In genomic region chrX:46572295-46572936, GRCh38 we compare ENCODE assay signal across 8 cellular contexts. TPM values are rescaled to one million over a fixed set of nuclear protein-coding genes. Genes with fewer than 3 reads are reported as not detected.
DNase-seq lines count a peak whose midpoint lies in the region; ATAC-seq and TF ChIP-seq lines count a peak whose summit lies in the region.

No MANE protein-coding gene starts in this region.

- H3F3A ChIP-seq in smooth muscle cell (ENCODE audit: low read depth) = no peaks in the 10 kb centered on the region

- H3K27ac ChIP-seq in left ventricle myocardium inferior (replicated peaks) (peak overlapping the region; percentile 93), right atrium auricular region (peak overlapping the region in 1 of 2 donors; percentile 90), WERI-Rb-1 (no peak overlapping the region), smooth muscle cell (ENCODE audit: low read depth) (no peak overlapping the region)

- H3K4me1 ChIP-seq in left ventricle myocardium inferior = peaks cover 15% of the 10 kb centered on the region
- peaks cover 0 to 9% of the 10 kb centered on the region in 2 donors for H3K4me1 ChIP-seq in right atrium auricular region
- H3K4me1 ChIP-seq in smooth muscle cell (ENCODE audit: low read depth) = no peaks in the 10 kb centered on the region

- H3K27me3 ChIP-seq in left ventricle myocardium inferior (ENCODE audit: low read depth) (no peaks in the 10 kb centered on the region), right atrium auricular region (no peaks in the 10 kb centered on the region), WERI-Rb-1 (ENCODE audit: insufficient read depth, low read depth, severe bottlenecking) (peaks cover 15% of the 10 kb centered on the region), smooth muscle cell (ENCODE audit: low read depth) (no peaks in the 10 kb centered on the region)

- no peak overlapping the region for H3K4me2 ChIP-seq in smooth muscle cell

- peaks cover 6% of the 10 kb centered on the region for H4K20me1 ChIP-seq in smooth muscle cell (ENCODE audit: low read depth)

- 80% methylated on average over 5 of the region's 5 CpGs for WGBS in smooth muscle cell (ENCODE audit: low lambda C conversion rate)

- H3K9me3 Mint-ChIP-seq in T-helper 2 cell treated with Interferon-gamma antibody and Interleukin-4, amounts not matched to agents 5 μg/mL and 100 μg/mL, for 36 hours = no peaks in the 10 kb centered on the region

- no peaks in the 10 kb centered on the region for H3K36me3 ChIP-seq in left ventricle myocardium inferior
- no peaks in the 10 kb centered on the region for H3K36me3 ChIP-seq in right atrium auricular region
- no peaks in the 10 kb centered on the region for H3K36me3 ChIP-seq in WERI-Rb-1
- no peaks in the 10 kb centered on the region for H3K36me3 ChIP-seq in smooth muscle cell (ENCODE audit: low read depth)

- H3K36me3 Mint-ChIP-seq in T-helper 2 cell treated with Interferon-gamma antibody and Interleukin-4, amounts not matched to agents 5 μg/mL and 100 μg/mL, for 36 hours (ENCODE audit: low read depth) = peaks cover 8% of the 10 kb centered on the region

- CTCF ChIA-PET in HEK293T (lab: Yijun Ruan, JAX) = interaction anchor here (0.5 to 0.6 kb wide), 2 partner anchors 12 to 203 kb away, joined by 3 to 6 read pairs; no protein-coding TSS in a partner anchor

- POLR2A ChIA-PET in HEK293T (lab: Yijun Ruan, JAX) = no interaction called here

- H3K4me3 ChIP-seq in left ventricle myocardium inferior = no peak overlapping the region
- H3K4me3 ChIP-seq in right atrium auricular region = no peak overlapping the region
- no peak overlapping the region for H3K4me3 ChIP-seq in WERI-Rb-1 (ENCODE audit: low read depth, low read length)
- H3K4me3 ChIP-seq in smooth muscle cell = no peak overlapping the region

- no peak for TF ChIP-seq CTCF in left ventricle myocardium inferior (IDR thresholded peaks at IDR 0.05; ENCODE audit: borderline replicate concordance)
- TF ChIP-seq CTCF in right atrium auricular region (IDR thresholded peaks at IDR 0.05) = no peak
- no peak for TF ChIP-seq CTCF in WERI-Rb-1 (IDR thresholded peaks at IDR 0.05; ENCODE audit: low read depth, low read length)
- TF ChIP-seq CTCF in smooth muscle cell (IDR thresholded peaks at IDR 0.05; ENCODE audit: borderline replicate concordance, insufficient read depth, poor library complexity, severe bottlenecking) = no peak

- H3K27me3 Mint-ChIP-seq in T-helper 2 cell treated with Interferon-gamma antibody and Interleukin-4, amounts not matched to agents 5 μg/mL and 100 μg/mL, for 36 hours (ENCODE audit: low read depth) = peaks cover 5% of the 10 kb centered on the region

- intact Hi-C loops in left ventricle myocardium inferior (cut with micrococcal nuclease) = loop anchor here (10.0 kb wide), 1 partner anchor 72 kb away; no protein-coding TSS in a partner anchor

- H3K9ac ChIP-seq in smooth muscle cell (ENCODE audit: low read depth) = no peak overlapping the region

- H3K27ac Mint-ChIP-seq in T-helper 2 cell treated with Interferon-gamma antibody and Interleukin-4, amounts not matched to agents 5 μg/mL and 100 μg/mL, for 36 hours = peak overlapping the region; percentile 78

- H3K4me3 Mint-ChIP-seq in T-helper 2 cell treated with Interferon-gamma antibody and Interleukin-4, amounts not matched to agents 5 μg/mL and 100 μg/mL, for 36 hours = peak overlapping the region; percentile 63

- H3K9me3 ChIP-seq in left ventricle myocardium inferior (replicated peaks) = no peaks in the 10 kb centered on the region
- H3K9me3 ChIP-seq in right atrium auricular region = no peaks in the 10 kb centered on the region
- H3K9me3 ChIP-seq in WERI-Rb-1 (ENCODE audit: severe bottlenecking) = no peaks in the 10 kb centered on the region
- no peaks in the 10 kb centered on the region for H3K9me3 ChIP-seq in smooth muscle cell (replicated peaks; ENCODE audit: low read depth)

- H3K4me1 Mint-ChIP-seq in T-helper 2 cell treated with Interferon-gamma antibody and Interleukin-4, amounts not matched to agents 5 μg/mL and 100 μg/mL, for 36 hours (ENCODE audit: low read depth) = peaks cover 33% of the 10 kb centered on the region

- DNase-seq in left ventricle myocardium inferior (no peak), right atrium auricular region (ENCODE audit: low spot score) (no peak), WERI-Rb-1 (no peak), smooth muscle cell (lab: John Stamatoyannopoulos, UW; ENCODE audit: unreplicated experiment) (no peak), HEK293T (ENCODE audit: extremely low spot score) (no peak)
- DNase-seq in T-helper 2 cell treated with Interferon-gamma antibody and Interleukin-4, amounts not matched to agents 5 μg/mL and 100 μg/mL, for 36 hours (ENCODE audit: low spot score) = peak; percentile 53
- DNase-seq in stimulated activated CD4-positive, alpha-beta T cell treated with anti-CD3 and anti-CD28 coated beads, Interleukin-4, amount 100 ng/mL, for 24 hours = peak; percentile 57

- H2AFZ ChIP-seq in smooth muscle cell (ENCODE audit: low read depth) = no peak overlapping the region

- peak; percentile 45 for ATAC-seq in HG03095 (IDR thresholded peaks at IDR 0.05; ENCODE audit: unreplicated experiment)

- H3K79me2 ChIP-seq in smooth muscle cell (ENCODE audit: low read depth) = no peaks in the 10 kb centered on the region

TF ChIP-seq in HEK293T, 16 proteins besides CTCF, POLR2A, EP300 and RAD21:
- TF ChIP-seq L3MBTL2 (conservative IDR thresholded peaks at IDR 0.05) = no peak
- TF ChIP-seq PKNOX1 (IDR thresholded peaks at IDR 0.05) = no peak
- TF ChIP-seq HDGF (IDR thresholded peaks at IDR 0.05; ENCODE audit: borderline replicate concordance) = no peak
- TF ChIP-seq FOXA1 (IDR thresholded peaks at IDR 0.05) = no peak
- TF ChIP-seq CTBP1 (IDR thresholded peaks at IDR 0.05; ENCODE audit: borderline replicate concordance) = no peak
- no peak for TF ChIP-seq SUZ12 (IDR thresholded peaks at IDR 0.05)
- TF ChIP-seq LEF1 (IDR thresholded peaks at IDR 0.05; ENCODE audit: borderline replicate concordance) = no peak
- TF ChIP-seq FOXM1 (IDR thresholded peaks at IDR 0.05; ENCODE audit: borderline replicate concordance) = no peak
- no peak for TF ChIP-seq FOXK2 (IDR thresholded peaks at IDR 0.05)
- no peak for TF ChIP-seq ELF4 (IDR thresholded peaks at IDR 0.05)

RNA-seq across cellular contexts. Expression of gene CHST7, which starts 1.1 kb away (rescaled TPM):
- 15.9 TPM for total RNA-seq in left ventricle myocardium inferior
- total RNA-seq in right atrium auricular region = 10 to 100 TPM; 33.6 to 50.5 TPM
- 3.5 and 9.3 TPM in 2 replicates for total RNA-seq in smooth muscle cell
- 3.6 and 7.0 TPM in 2 replicates for polyA plus RNA-seq in smooth muscle cell

RNA-seq across cellular contexts. Expression of gene ZNF674, which starts 27.2 kb away (rescaled TPM):
- total RNA-seq in left ventricle myocardium inferior (2.9 TPM), right atrium auricular region (1 to 10 TPM; 2.4 to 2.9 TPM), smooth muscle cell (3.5 and 4.0 TPM in 2 replicates)
- polyA plus RNA-seq in smooth muscle cell = 1.7 and 2.3 TPM in 2 replicates

Comparison
In these comparisons a context has a peak if more than half of its experiments do, and no peak if none do; other contexts are left out.
1. DNase-seq: peak in T-helper 2 cell treated with Interferon-gamma antibody and Interleukin-4, amounts not matched to agents 5 μg/mL and 100 μg/mL, for 36 hours (single experiment) and stimulated activated CD4-positive, alpha-beta T cell treated with anti-CD3 and anti-CD28 coated beads, Interleukin-4, amount 100 ng/mL, for 24 hours (single experiment); none in left ventricle myocardium inferior (single experiment), right atrium auricular region (single experiment), WERI-Rb-1 (single experiment), smooth muscle cell (single experiment) and HEK293T (single experiment).